ENCODE assay signal across 8 cellular contexts in the genomic region with DNA sequence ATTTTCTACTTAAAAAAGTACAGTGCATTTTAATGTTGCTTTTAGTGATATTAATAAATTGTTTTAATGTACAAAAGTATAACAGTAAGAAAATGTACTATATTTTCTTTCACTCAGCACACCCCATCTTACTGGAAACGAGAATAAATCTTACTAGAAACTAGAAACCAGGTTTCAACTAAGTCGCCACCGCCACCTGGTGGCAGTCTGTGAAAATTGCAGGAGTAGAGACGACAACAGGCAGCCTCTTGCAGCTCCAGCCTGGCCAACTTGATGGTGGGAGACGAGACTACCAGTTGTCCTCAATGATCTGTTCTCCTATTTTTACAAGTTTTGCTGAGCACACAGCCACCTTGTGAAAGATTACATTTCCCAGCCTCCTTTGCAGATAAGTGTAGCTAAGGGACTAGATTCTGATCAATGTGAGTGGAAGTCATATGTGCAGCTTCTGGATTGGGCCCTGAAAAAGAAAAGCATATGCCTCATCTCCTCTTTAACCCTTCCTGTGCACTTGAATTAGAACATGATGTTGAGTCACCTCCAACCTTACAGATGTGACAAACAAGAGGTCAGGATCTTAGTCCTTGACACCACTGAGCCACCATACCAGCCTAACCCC. TPM values are rescaled to one million over a fixed set of nuclear protein-coding genes. Genes with fewer than 3 reads are reported as not detected.
DNase-seq lines count a peak whose midpoint lies in the region; ATAC-seq and TF ChIP-seq lines count a peak whose summit lies in the region.

No MANE protein-coding gene starts in this region.

- intact Hi-C loops in right lobe of liver (cut with DNase I), result no loop called here
- intact Hi-C loops in testis (cut with DNase I; ENCODE audit: low total_unique reads), result no loop called here

- TF ChIP-seq POLR2A in right lobe of liver (IDR thresholded peaks at IDR 0.05), result no peak
- no peak for TF ChIP-seq POLR2A in testis (IDR thresholded peaks at IDR 0.05)

- H3K27ac ChIP-seq in brain microvascular endothelial cell (no peak overlapping the region), right lobe of liver (no peak overlapping the region), testis (no peak overlapping the region)

- WGBS in right lobe of liver (ENCODE audit: insufficient coverage, low coverage, low lambda C conversion rate, missing lambda C conversion rate), result 19% methylated on average over 5 of the region's 5 CpGs
- WGBS in testis, 2 donors, result 25 to 31% methylated on average over 5 of the region's 5 CpGs

- no peaks in the 10 kb centered on the region for H3K9me3 ChIP-seq in right lobe of liver
- no peaks in the 10 kb centered on the region for H3K9me3 ChIP-seq in testis

- H3K4me1 ChIP-seq in right lobe of liver (no peaks in the 10 kb centered on the region), testis (no peaks in the 10 kb centered on the region)

- H3K4me3 ChIP-seq in brain microvascular endothelial cell (ENCODE audit: low read depth, low read length), result no peak overlapping the region
- H3K4me3 ChIP-seq in right lobe of liver, result no peak overlapping the region
- H3K4me3 ChIP-seq in testis, result no peak overlapping the region

- H3K27me3 ChIP-seq in brain microvascular endothelial cell (replicated peaks), result no peaks in the 10 kb centered on the region
- no peaks in the 10 kb centered on the region for H3K27me3 ChIP-seq in right lobe of liver
- no peaks in the 10 kb centered on the region for H3K27me3 ChIP-seq in testis

- ATAC-seq in right lobe of liver, result peak in 3 of 4 donors; percentile 49 to 62 (median 52)

- in situ Hi-C loops in G401 (cut with HindIII; ENCODE audit: low sequenced_read_pairs), result no loop called here
- in situ Hi-C loops in brain microvascular endothelial cell (cut with HindIII; ENCODE audit: low pct_ligation_motif_present, low sequenced_read_pairs), result no loop called here

- peak; percentile 35 for DNase-seq in G401 (ENCODE audit: low spot score)
- DNase-seq in SKM-1 treated with dmso at 0.1 percent for 144 hours (lab: John Stamatoyannopoulos, UW; ENCODE audit: unreplicated experiment), result peak; percentile 50
- peak; percentile 73 for DNase-seq in brain microvascular endothelial cell
- peak in 2 of 3 donors; percentile 55 to 64 for DNase-seq in right lobe of liver
- peak; percentile 88 for DNase-seq in testis
- no peak for DNase-seq in GOT3 (lab: John Stamatoyannopoulos, UW)
- DNase-seq in inferior parietal cortex (ENCODE audit: extremely low spot score), result no peak

- H3K36me3 ChIP-seq in brain microvascular endothelial cell (replicated peaks), result no peaks in the 10 kb centered on the region
- no peaks in the 10 kb centered on the region for H3K36me3 ChIP-seq in right lobe of liver
- H3K36me3 ChIP-seq in testis (ENCODE audit: low read depth, missing control alignments), result no peaks in the 10 kb centered on the region

- TF ChIP-seq CTCF in LNCAP (IDR thresholded peaks at IDR 0.05) (peak; percentile 82), brain microvascular endothelial cell (IDR thresholded peaks at IDR 0.05; ENCODE audit: low read depth, low read length, missing control alignments) (peak; percentile 86), right lobe of liver (IDR thresholded peaks at IDR 0.05) (peak; percentile 45 to 75 (median 64)), testis (IDR thresholded peaks at IDR 0.05) (peak; percentile 64 to 86 (median 81))

RNA-seq across cellular contexts. Expression of gene OTOF, which starts 8.7 kb away (rescaled TPM):
- total RNA-seq in G401 (2014; rRNA removed; shearing (Covaris generic)), result 0.49 and 9.3 TPM in 2 replicates
- total RNA-seq in right lobe of liver (under 1 TPM in 2 of 6 experiments, not detected in 4; 0.06 to 0.12 TPM), testis (1 to 10 TPM; 1.7 to 2.2 TPM)
- 1.6 TPM for polyA plus RNA-seq in testis (ENCODE audit: insufficient read depth, low read depth, low replicate concordance)

Comparison
In these comparisons a context has a peak if more than half of its experiments do, and no peak if none do; other contexts are left out.
1. DNase-seq: peak in G401 (single experiment), SKM-1 treated with dmso at 0.1 percent for 144 hours (single experiment), brain microvascular endothelial cell (single experiment), right lobe of liver (2 of 3) and testis (single experiment); none in GOT3 (single experiment) and inferior parietal cortex (single experiment).
2. Peak in every context shown above with its lines, with median percentiles within 50 percentile points of each other: CTCF ChIP-seq.